ENCODE assay signal across 10 cellular contexts in the genomic region with DNA sequence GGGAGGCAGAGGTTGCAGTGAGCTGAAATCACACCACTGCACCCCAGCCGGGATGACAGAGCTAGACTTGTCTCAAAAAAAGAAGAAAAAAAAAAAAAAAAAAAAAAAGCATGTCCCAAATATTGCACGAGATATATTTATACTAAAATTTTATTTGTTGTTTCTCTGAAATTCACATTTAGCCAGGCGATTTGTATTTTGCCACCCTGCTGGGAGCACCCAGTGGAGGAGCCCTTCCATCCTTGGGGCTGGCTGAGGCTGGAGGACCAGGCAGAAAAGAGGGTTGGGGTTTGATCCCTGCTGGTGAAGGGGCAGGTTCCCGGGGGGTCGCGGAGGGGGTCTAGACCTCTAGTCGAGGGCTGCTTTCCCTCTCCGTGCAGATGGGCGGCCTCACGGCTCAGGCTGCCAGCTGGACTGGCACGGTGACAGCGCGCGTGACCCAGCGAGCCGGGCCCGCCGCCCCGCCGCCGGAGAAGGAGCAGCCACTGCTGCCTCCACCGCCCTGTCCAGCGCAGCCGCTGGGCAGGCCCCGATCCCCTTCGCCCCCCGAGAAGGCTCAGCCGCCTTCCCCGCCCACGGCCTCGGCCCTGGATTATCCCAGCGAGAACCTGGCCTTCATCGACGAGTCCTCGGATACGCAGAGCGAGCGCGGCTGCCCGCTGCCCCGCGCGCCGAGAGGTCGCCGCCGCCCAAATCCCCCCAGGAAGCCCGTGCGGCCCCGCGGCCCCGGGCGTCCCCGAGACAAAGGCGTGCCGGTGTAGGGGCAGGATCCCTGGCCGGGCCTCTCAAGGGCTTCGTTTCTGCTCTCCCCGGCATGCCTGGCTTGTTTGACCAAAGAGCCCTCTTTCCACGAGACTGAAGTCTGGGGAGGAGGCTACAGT. TPM values are rescaled to one million over a fixed set of nuclear protein-coding genes. Genes with fewer than 3 reads are reported as not detected.
A peak's percentile ranks its signal among the peaks of the same experiment; 100 is the strongest.
DNase-seq lines count a peak whose midpoint lies in the region; ATAC-seq and TF ChIP-seq lines count a peak whose summit lies in the region.
"Had no signal": no experiment of that assay in that cellular context is flagged by ENCODE, and none has a peak within 500 bp of the region (broad histone marks: within the 10 kb centered on the region; RNA-seq: fewer than 3 reads in every experiment).

No MANE protein-coding gene starts in this region.

- H3K9me3 Mint-ChIP-seq in CD14-positive monocyte = peaks cover 0 to 32% (median 9%) of the 10 kb centered on the region in 7 donors

- H2BK12ac ChIP-seq in trophoblast cell (ENCODE audit: low read length) = no peak overlapping the region

- WGBS in trophoblast cell (ENCODE audit: extremely low coverage, insufficient coverage, insufficient read length) = no CpG with 5 or more reads among the region's 60 CpGs

- no peak overlapping the region for H3K4me3 ChIP-seq in trophoblast cell (ENCODE audit: low read depth, low read length)
- H3K4me3 ChIP-seq: SJSA1 had no signal

- no peak overlapping the region for H4K8ac ChIP-seq in trophoblast cell (ENCODE audit: low read depth, low read length)

- peaks cover 41% of the 10 kb centered on the region for H3K4me1 Mint-ChIP-seq in CD14-positive monocyte

- peaks cover 70 to 82% (median 80%) of the 10 kb centered on the region in 3 donors for H3K27me3 Mint-ChIP-seq in CD14-positive monocyte (ENCODE audit: low read depth in 3 of 3)

- peak overlapping the region; percentile 10 for H3K4me2 ChIP-seq in trophoblast cell (ENCODE audit: low read length)

- H3K14ac ChIP-seq in trophoblast cell (ENCODE audit: low read length) = no peak overlapping the region

- DNase-seq in CD14-positive monocyte (ENCODE audit: low spot score) (peak; percentile 63), RPMI8226 (peak; percentile 61), Right ventricle myocardium superior (peak; percentile 81), trophoblast cell (no peak), SKM-1 treated with dmso at 0.1 percent for 144 hours (lab: John Stamatoyannopoulos, UW; ENCODE audit: unreplicated experiment) (no peak)
- no peak for DNase-seq in stimulated activated CD4-positive, alpha-beta T cell treated with anti-CD3 and anti-CD28 coated beads, Interleukin-2, amount 100 ng/mL, for 48 hours

- no peak overlapping the region for H2BK120ac ChIP-seq in trophoblast cell (ENCODE audit: insufficient read depth, low read length, poor library complexity)

- no peak overlapping the region for H3K27ac ChIP-seq in trophoblast cell (ENCODE audit: low read depth, low read length)
- H3K27ac ChIP-seq: SJSA1 had no signal

- peaks cover 5 to 18% of the 10 kb centered on the region in 2 donors for H3K36me3 Mint-ChIP-seq in CD14-positive monocyte

- no peak overlapping the region for H2BK5ac ChIP-seq in trophoblast cell (ENCODE audit: low read depth, low read length, poor library complexity)

- no peaks in the 10 kb centered on the region for H3K79me2 ChIP-seq in trophoblast cell (ENCODE audit: control insufficient read depth, insufficient read depth, low read length, poor library complexity)

- no peaks in the 10 kb centered on the region for H3K79me1 ChIP-seq in trophoblast cell (ENCODE audit: low read length)

- H4K12ac ChIP-seq in trophoblast cell (ENCODE audit: low read depth, low read length) = no peak overlapping the region

- peaks cover 8% of the 10 kb centered on the region for H3K9me3 ChIP-seq in trophoblast cell (ENCODE audit: insufficient read depth, low read depth, low read length)
- H3K9me3 ChIP-seq: SJSA1 had no signal

- intact Hi-C loops in CD14-positive monocyte (cut with micrococcal nuclease) (no loop called here), Right ventricle myocardium superior (cut with DNase I) (no loop called here)

- peak overlapping the region; percentile 75 to 91 for H3K4me3 Mint-ChIP-seq in CD14-positive monocyte

- H3K27ac Mint-ChIP-seq in CD14-positive monocyte = peak overlapping the region in 3 of 7 donors; percentile 48 to 83 (median 54)

- TF ChIP-seq CTCF in CD14-positive monocyte (IDR thresholded peaks at IDR 0.05) = no peak

- H3K18ac ChIP-seq in trophoblast cell (ENCODE audit: low read length) = no peak overlapping the region

- no peak overlapping the region for H2AFZ ChIP-seq in trophoblast cell (ENCODE audit: insufficient read depth, low read length, poor library complexity)

- no peak overlapping the region for H3K4ac ChIP-seq in trophoblast cell (ENCODE audit: low read depth, low read length)

- no peak overlapping the region for H3K23ac ChIP-seq in trophoblast cell (ENCODE audit: low read length)

- H2AK5ac ChIP-seq in trophoblast cell (ENCODE audit: low read length) = no peak overlapping the region

- H3K9ac ChIP-seq in trophoblast cell (ENCODE audit: low read length) = no peak overlapping the region

- H4K91ac ChIP-seq in trophoblast cell (ENCODE audit: low read depth, low read length) = no peak overlapping the region

- peaks cover 54% of the 10 kb centered on the region for H3K27me3 ChIP-seq in trophoblast cell (ENCODE audit: insufficient read depth, low read length)

- H3K4me1 ChIP-seq in trophoblast cell (ENCODE audit: control insufficient read depth in 1 of 2, insufficient read depth in 2 of 2, low read length in 2 of 2) = peaks cover 11 to 14% of the 10 kb centered on the region in 2 experiments

- ATAC-seq in Right ventricle myocardium superior (ENCODE audit: poor library complexity) (peak; percentile 75), GM19395 (IDR thresholded peaks at IDR 0.05; ENCODE audit: unreplicated experiment) (no peak), HG03378 (IDR thresholded peaks at IDR 0.05; ENCODE audit: unreplicated experiment) (no peak)

- H3K36me3 ChIP-seq in trophoblast cell (ENCODE audit: control insufficient read depth in 1 of 2, insufficient read depth in 2 of 2, low read length in 2 of 2) = no peaks in the 10 kb centered on the region
- H3K36me3 ChIP-seq: SJSA1 had no signal

RNA-seq across cellular contexts. Expression of a gene that starts 1.0 kb away (rescaled TPM):
- not detected for polyA plus RNA-seq in CD14-positive monocyte
- total RNA-seq in Right ventricle myocardium superior = not detected
- 1.0 and 1.2 TPM in 2 replicates for polyA plus RNA-seq in trophoblast cell (2013)
- total RNA-seq: kidney epithelial cell, SJSA1 had no signal

RNA-seq across cellular contexts. Expression of a gene that starts 6.1 kb away (rescaled TPM):
- polyA plus RNA-seq in CD14-positive monocyte = 10 to 100 TPM; 15.3 to 18.3 TPM
- total RNA-seq in Right ventricle myocardium superior = 241 TPM
- 20.9 and 21.0 TPM in 2 replicates for polyA plus RNA-seq in trophoblast cell (2013)

RNA-seq across cellular contexts. Expression of a gene that starts 8.1 kb away (rescaled TPM):
- not detected for polyA plus RNA-seq in CD14-positive monocyte
- total RNA-seq in Right ventricle myocardium superior = not detected
- polyA plus RNA-seq in trophoblast cell (2013) = 0.05 and 0.08 TPM in 2 replicates
- total RNA-seq: kidney epithelial cell, SJSA1 had no signal

RNA-seq across cellular contexts. Expression of a gene that starts 13.6 kb away (rescaled TPM):
- 1 to 10 TPM; 7.8 to 9.3 TPM for polyA plus RNA-seq in CD14-positive monocyte
- 28.5 TPM for total RNA-seq in Right ventricle myocardium superior
- 35.4 and 37.0 TPM in 2 replicates for polyA plus RNA-seq in trophoblast cell (2013)

RNA-seq across cellular contexts. Expression of a gene that starts 14.7 kb away (rescaled TPM):
- polyA plus RNA-seq in CD14-positive monocyte = 10 to 100 TPM; 48.7 to 63.2 TPM
- total RNA-seq in Right ventricle myocardium superior = 90.1 TPM
- polyA plus RNA-seq in trophoblast cell (2013) = 48.1 and 49.0 TPM in 2 replicates

Comparison
In these comparisons a context has a peak if more than half of its experiments do, and no peak if none do; other contexts are left out.
1. DNase-seq: peak in CD14-positive monocyte (single experiment), RPMI8226 (single experiment) and Right ventricle myocardium superior (single experiment); none in trophoblast cell (0 of 2), stimulated activated CD4-positive, alpha-beta T cell treated with anti-CD3 and anti-CD28 coated beads, Interleukin-2, amount 100 ng/mL, for 48 hours (0 of 2) and SKM-1 treated with dmso at 0.1 percent for 144 hours (single experiment).